ENCODE assay signal across 1 cellular context in genomic region chr6:166715065-166715464, GRCh38.
TF ChIP-seq lines count a peak whose summit lies in the region.

No MANE protein-coding gene starts in this region.

TF ChIP-seq in H1, 55 proteins besides CTCF, POLR2A, EP300 and RAD21:
- TF ChIP-seq HDAC6 (IDR thresholded peaks at IDR 0.05; ENCODE audit: low read depth, low read length) (no peak), SAP30 (IDR thresholded peaks at IDR 0.05; ENCODE audit: insufficient read depth, insufficient replicate concordance, low read length) (no peak), KDM5A (IDR thresholded peaks at IDR 0.05; ENCODE audit: low read length) (no peak), CBX5 (IDR thresholded peaks at IDR 0.05; ENCODE audit: low read depth, low read length) (no peak), JUND (IDR thresholded peaks at IDR 0.05; ENCODE audit: low read length) (no peak), KDM1A (IDR thresholded peaks at IDR 0.05; ENCODE audit: borderline replicate concordance, low read length) (no peak), CREB1 (IDR thresholded peaks at IDR 0.05) (no peak), CEBPB (IDR thresholded peaks at IDR 0.05; ENCODE audit: low read depth, low read length) (no peak), RFX5 (IDR thresholded peaks at IDR 0.05; ENCODE audit: borderline replicate concordance, low read depth, low read length) (no peak)
